In the genomic region with DNA sequence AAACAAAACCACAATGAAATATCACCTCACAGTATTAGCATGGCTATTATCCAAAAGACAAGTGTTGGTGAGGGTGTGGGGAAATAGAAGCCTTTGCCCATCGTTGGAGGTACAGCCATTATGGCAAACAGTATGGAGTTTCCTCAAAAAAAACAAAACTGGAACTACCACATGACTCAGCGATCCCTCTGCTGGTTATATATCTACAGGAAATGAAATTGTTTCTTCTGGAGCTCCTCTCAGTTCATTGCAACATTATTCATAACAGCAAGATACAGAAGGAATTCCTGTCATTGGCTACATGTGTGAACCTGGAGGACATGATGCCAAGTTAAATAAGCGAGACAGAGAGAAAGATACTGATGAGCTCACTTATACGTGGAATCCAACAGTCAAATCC, we compare ENCODE assay signal across 1 cellular context.
TF ChIP-seq lines count a peak whose summit lies in the region.

No MANE protein-coding gene starts in this region.

TF ChIP-seq in GM23338, 12 proteins besides CTCF, POLR2A, EP300 and RAD21 (continued from another document):
- TF ChIP-seq, protein P1, sequence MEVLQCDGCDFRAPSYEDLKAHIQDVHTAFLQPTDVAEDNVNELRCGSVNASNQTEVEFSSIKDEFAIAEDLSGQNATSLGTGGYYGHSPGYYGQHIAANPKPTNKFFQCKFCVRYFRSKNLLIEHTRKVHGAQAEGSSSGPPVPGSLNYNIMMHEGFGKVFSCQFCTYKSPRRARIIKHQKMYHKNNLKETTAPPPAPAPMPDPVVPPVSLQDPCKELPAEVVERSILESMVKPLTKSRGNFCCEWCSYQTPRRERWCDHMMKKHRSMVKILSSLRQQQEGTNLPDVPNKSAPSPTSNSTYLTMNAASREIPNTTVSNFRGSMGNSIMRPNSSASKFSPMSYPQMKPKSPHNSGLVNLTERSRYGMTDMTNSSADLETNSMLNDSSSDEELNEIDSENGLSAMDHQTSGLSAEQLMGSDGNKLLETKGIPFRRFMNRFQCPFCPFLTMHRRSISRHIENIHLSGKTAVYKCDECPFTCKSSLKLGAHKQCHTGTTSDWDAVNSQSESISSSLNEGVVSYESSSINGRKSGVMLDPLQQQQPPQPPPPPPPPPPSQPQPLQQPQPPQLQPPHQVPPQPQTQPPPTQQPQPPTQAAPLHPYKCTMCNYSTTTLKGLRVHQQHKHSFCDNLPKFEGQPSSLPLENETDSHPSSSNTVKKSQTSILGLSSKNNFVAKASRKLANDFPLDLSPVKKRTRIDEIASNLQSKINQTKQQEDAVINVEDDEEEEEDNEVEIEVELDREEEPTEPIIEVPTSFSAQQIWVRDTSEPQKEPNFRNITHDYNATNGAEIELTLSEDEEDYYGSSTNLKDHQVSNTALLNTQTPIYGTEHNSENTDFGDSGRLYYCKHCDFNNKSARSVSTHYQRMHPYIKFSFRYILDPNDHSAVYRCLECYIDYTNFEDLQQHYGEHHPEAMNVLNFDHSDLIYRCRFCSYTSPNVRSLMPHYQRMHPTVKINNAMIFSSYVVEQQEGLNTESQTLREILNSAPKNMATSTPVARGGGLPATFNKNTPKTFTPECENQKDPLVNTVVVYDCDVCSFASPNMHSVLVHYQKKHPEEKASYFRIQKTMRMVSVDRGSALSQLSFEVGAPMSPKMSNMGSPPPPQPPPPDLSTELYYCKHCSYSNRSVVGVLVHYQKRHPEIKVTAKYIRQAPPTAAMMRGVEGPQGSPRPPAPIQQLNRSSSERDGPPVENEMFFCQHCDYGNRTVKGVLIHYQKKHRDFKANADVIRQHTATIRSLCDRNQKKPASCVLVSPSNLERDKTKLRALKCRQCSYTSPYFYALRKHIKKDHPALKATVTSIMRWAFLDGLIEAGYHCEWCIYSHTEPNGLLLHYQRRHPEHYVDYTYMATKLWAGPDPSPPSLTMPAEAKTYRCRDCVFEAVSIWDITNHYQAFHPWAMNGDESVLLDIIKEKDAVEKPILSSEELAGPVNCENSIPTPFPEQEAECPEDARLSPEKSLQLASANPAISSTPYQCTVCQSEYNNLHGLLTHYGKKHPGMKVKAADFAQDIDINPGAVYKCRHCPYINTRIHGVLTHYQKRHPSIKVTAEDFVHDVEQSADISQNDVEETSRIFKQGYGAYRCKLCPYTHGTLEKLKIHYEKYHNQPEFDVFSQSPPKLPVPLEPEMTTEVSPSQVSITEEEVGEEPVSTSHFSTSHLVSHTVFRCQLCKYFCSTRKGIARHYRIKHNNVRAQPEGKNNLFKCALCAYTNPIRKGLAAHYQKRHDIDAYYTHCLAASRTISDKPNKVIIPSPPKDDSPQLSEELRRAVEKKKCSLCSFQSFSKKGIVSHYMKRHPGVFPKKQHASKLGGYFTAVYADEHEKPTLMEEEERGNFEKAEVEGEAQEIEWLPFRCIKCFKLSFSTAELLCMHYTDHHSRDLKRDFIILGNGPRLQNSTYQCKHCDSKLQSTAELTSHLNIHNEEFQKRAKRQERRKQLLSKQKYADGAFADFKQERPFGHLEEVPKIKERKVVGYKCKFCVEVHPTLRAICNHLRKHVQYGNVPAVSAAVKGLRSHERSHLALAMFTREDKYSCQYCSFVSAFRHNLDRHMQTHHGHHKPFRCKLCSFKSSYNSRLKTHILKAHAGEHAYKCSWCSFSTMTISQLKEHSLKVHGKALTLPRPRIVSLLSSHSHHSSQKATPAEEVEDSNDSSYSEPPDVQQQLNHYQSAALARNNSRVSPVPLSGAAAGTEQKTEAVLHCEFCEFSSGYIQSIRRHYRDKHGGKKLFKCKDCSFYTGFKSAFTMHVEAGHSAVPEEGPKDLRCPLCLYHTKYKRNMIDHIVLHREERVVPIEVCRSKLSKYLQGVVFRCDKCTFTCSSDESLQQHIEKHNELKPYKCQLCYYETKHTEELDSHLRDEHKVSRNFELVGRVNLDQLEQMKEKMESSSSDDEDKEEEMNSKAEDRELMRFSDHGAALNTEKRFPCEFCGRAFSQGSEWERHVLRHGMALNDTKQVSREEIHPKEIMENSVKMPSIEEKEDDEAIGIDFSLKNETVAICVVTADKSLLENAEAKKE (CRISPR knock-in tag; IDR thresholded peaks at IDR 0.05): no peak
- TF ChIP-seq STAT1 (IDR thresholded peaks at IDR 0.05; ENCODE audit: unreplicated experiment) (no peak), JUNB (IDR thresholded peaks at IDR 0.05; ENCODE audit: unreplicated experiment) (no peak), EZH2 (IDR thresholded peaks at IDR 0.05; ENCODE audit: low read depth, unreplicated experiment) (no peak), POLR2AphosphoS5 (IDR thresholded peaks at IDR 0.05; ENCODE audit: low read depth) (no peak), NANOG (IDR thresholded peaks at IDR 0.05; ENCODE audit: borderline replicate concordance) (no peak), CREB1 (CRISPR knock-in tag; IDR thresholded peaks at IDR 0.05; ENCODE audit: low read depth) (no peak), EZH2phosphoT487 (IDR thresholded peaks at IDR 0.05; ENCODE audit: unreplicated experiment) (no peak)
- TF ChIP-seq, protein P2, sequence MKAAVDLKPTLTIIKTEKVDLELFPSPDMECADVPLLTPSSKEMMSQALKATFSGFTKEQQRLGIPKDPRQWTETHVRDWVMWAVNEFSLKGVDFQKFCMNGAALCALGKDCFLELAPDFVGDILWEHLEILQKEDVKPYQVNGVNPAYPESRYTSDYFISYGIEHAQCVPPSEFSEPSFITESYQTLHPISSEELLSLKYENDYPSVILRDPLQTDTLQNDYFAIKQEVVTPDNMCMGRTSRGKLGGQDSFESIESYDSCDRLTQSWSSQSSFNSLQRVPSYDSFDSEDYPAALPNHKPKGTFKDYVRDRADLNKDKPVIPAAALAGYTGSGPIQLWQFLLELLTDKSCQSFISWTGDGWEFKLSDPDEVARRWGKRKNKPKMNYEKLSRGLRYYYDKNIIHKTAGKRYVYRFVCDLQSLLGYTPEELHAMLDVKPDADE (IDR thresholded peaks at IDR 0.05): no peak
